In genomic region chrX:75247361-75247760, GRCh38 we compare ENCODE assay signal across 1 cellular context.
A peak's percentile ranks its signal among the peaks of the same experiment; 100 is the strongest.
TF ChIP-seq lines count a peak whose summit lies in the region.

No MANE protein-coding gene starts in this region.

TF ChIP-seq in HEK293, 187 proteins besides CTCF, POLR2A, EP300 and RAD21:
- TF ChIP-seq, protein P1, sequence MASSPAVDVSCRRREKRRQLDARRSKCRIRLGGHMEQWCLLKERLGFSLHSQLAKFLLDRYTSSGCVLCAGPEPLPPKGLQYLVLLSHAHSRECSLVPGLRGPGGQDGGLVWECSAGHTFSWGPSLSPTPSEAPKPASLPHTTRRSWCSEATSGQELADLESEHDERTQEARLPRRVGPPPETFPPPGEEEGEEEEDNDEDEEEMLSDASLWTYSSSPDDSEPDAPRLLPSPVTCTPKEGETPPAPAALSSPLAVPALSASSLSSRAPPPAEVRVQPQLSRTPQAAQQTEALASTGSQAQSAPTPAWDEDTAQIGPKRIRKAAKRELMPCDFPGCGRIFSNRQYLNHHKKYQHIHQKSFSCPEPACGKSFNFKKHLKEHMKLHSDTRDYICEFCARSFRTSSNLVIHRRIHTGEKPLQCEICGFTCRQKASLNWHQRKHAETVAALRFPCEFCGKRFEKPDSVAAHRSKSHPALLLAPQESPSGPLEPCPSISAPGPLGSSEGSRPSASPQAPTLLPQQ (tag by site-specific recombination; IDR thresholded peaks at IDR 0.05), result 0 out of 2 replicates have a peak, but pooled peaks have one; percentile 16
